Comparison of ENCODE assay signal across 16 cellular contexts in genomic region chr4:140085062-140085622, GRCh38.
A peak's percentile ranks its signal among the peaks of the same experiment; 100 is the strongest.
DNase-seq lines count a peak whose midpoint lies in the region; ATAC-seq and TF ChIP-seq lines count a peak whose summit lies in the region.
"Had no signal": no experiment of that assay in that cellular context is flagged by ENCODE, and none has a peak within 500 bp of the region (broad histone marks: within the 10 kb centered on the region; RNA-seq: fewer than 3 reads in every experiment).

No MANE protein-coding gene starts in this region.

- TF ChIP-seq EP300 in upper lobe of left lung (IDR thresholded peaks at IDR 0.05): no peak

- no peak for TF ChIP-seq CTCF in ascending aorta (IDR thresholded peaks at IDR 0.05)
- no peak for TF ChIP-seq CTCF in lower lobe of right lung (IDR thresholded peaks at IDR 0.05)
- TF ChIP-seq CTCF in upper lobe of left lung (IDR thresholded peaks at IDR 0.05): no peak

- H3K4me3 ChIP-seq in HUES48 (ENCODE audit: low read depth, low read length) (no peak overlapping the region), ascending aorta (peak overlapping the region in 1 of 2 donors; percentile 43), lower lobe of right lung (no peak overlapping the region), upper lobe of left lung (no peak overlapping the region)
- H3K4me3 ChIP-seq: breast epithelium had no signal

- no peak overlapping the region for H3K9ac ChIP-seq in HUES48 (ENCODE audit: low read depth, low read length)

- 61 to 71% methylated on average over 9 of the region's 9 CpGs for WGBS in upper lobe of left lung, 2 donors

- H3K27me3 ChIP-seq in HUES48 (ENCODE audit: control insufficient read depth, insufficient read depth, low read length) (no peaks in the 10 kb centered on the region), ascending aorta (no peaks in the 10 kb centered on the region), lower lobe of right lung (ENCODE audit: low read depth) (no peaks in the 10 kb centered on the region), upper lobe of left lung (no peaks in the 10 kb centered on the region)
- H3K27me3 ChIP-seq: breast epithelium had no signal

- DNase-seq in ascending aorta (ENCODE audit: low spot score in 2 of 2) (no peak), lower lobe of right lung (no peak), upper lobe of left lung (no peak), NCI-H146 (lab: John Stamatoyannopoulos, UW) (no peak), posterior vena cava (ENCODE audit: low spot score) (no peak)
- DNase-seq: activated B cell treated with CpG ODN at 0.5 μM for 24 hours; activated T-cell treated with anti-CD3 and anti-CD28 coated beads, Interleukin-2, amount 50 U/mL, for 4 hours; CD8-positive, alpha-beta memory T cell; NCI-H1092 treated with DMSO at 0.1 percent for 48 hours; NCI-H774; SHP77; stimulated activated CD4-positive, alpha-beta T cell treated with anti-CD3 and anti-CD28 coated beads, Interleukin-15, amount 100 ng/mL, for 24 hours had no signal

- intact Hi-C loops in ascending aorta (cut with DNase I) (loop anchor here (5.0 kb wide), 1 partner anchor 67 kb away; the partner anchor contains the start of gene MAML3), lower lobe of right lung (cut with DNase I) (no loop called here), posterior vena cava (cut with DNase I) (no loop called here)

- H3K36me3 ChIP-seq in HUES48 (ENCODE audit: control insufficient read depth, insufficient read depth, low read length) (no peaks in the 10 kb centered on the region), ascending aorta (no peaks in the 10 kb centered on the region), lower lobe of right lung (no peaks in the 10 kb centered on the region), upper lobe of left lung (no peaks in the 10 kb centered on the region)
- H3K36me3 ChIP-seq: breast epithelium had no signal

- no peak for TF ChIP-seq POLR2A in upper lobe of left lung (IDR thresholded peaks at IDR 0.05)

- H3K27ac ChIP-seq in HUES48 (ENCODE audit: low read depth, low read length): peak overlapping the region; percentile 71
- peak overlapping the region; percentile 65 to 66 for H3K27ac ChIP-seq in ascending aorta
- no peak overlapping the region for H3K27ac ChIP-seq in lower lobe of right lung
- H3K27ac ChIP-seq in upper lobe of left lung: peak overlapping the region; percentile 27 to 53 (median 36)
- H3K27ac ChIP-seq: epithelial cell of prostate had no signal

- H3K9me3 ChIP-seq in HUES48 (ENCODE audit: control insufficient read depth, insufficient read depth, low read length) (no peaks in the 10 kb centered on the region), ascending aorta (no peaks in the 10 kb centered on the region), lower lobe of right lung (no peaks in the 10 kb centered on the region), upper lobe of left lung (no peaks in the 10 kb centered on the region)
- H3K9me3 ChIP-seq: breast epithelium had no signal

- peak; percentile 40 to 56 for ATAC-seq in lower lobe of right lung
- peak in 1 of 2 donors; percentile 31 for ATAC-seq in upper lobe of left lung (ENCODE audit: low FRiP score in 2 of 2)
- ATAC-seq in GM21576 (IDR thresholded peaks at IDR 0.05; ENCODE audit: unreplicated experiment): no peak
- ATAC-seq: activated T-cell treated with anti-CD3 and anti-CD28 coated beads, Interleukin-2, amount 50 U/mL, for 4 hours had no signal

- H3K4me1 ChIP-seq in HUES48 (ENCODE audit: control insufficient read depth, insufficient read depth, low read length) (peaks cover 39% of the 10 kb centered on the region), ascending aorta (peaks cover 0 to 23% of the 10 kb centered on the region in 2 donors), lower lobe of right lung (peaks cover 51% of the 10 kb centered on the region), upper lobe of left lung (peaks cover 26 to 44% (median 32%) of the 10 kb centered on the region in 4 donors)
- H3K4me1 ChIP-seq: breast epithelium had no signal
